8 cellular contexts compared by ENCODE assay signal in the genomic region with DNA sequence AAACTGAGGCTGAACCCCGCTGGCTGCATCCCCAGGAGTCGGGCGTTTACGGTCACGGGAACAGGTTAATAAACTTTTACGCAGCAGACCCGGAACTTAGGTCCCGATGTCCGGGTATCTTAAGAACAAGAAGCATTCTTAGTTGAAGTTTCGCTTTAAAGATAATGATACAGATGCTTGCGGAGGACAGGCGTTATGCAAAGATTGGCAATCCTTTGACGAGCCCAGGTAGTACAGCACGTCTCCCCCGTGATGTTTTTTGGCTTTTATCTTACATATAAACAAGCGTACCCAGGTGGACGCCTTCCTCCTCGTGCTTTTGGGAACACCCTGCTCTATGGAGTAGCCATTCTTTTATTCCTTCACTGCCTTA. TPM values are rescaled to one million over a fixed set of nuclear protein-coding genes. Genes with fewer than 3 reads are reported as not detected.
DNase-seq lines count a peak whose midpoint lies in the region; ATAC-seq and TF ChIP-seq lines count a peak whose summit lies in the region.

No MANE protein-coding gene starts in this region.

- no peak overlapping the region for H2AFZ ChIP-seq in HCT116 (ENCODE audit: low read depth, low read length, poor library complexity, severe bottlenecking)

- H3K9me3 ChIP-seq in HCT116 (ENCODE audit: control insufficient read depth in 1 of 2, insufficient read depth in 1 of 2, low read depth in 1 of 2, low read length in 2 of 2) (peaks cover 0 to 15% of the 10 kb centered on the region in 2 experiments; a peak in 1 of 4 replicates), skeletal muscle tissue (ENCODE audit: control insufficient read depth in 3 of 3, low read length in 3 of 3) (peaks cover 0 to 4% (median 0%) of the 10 kb centered on the region in 3 donors)

- POLR2A ChIA-PET in HCT116 (lab: Charles Lee), result no interaction called here

- CTCF ChIA-PET in HCT116 (lab: Charles Lee), result no interaction called here

- no peaks in the 10 kb centered on the region for H3K9me2 ChIP-seq in HCT116 (ENCODE audit: insufficient read depth)

- TF ChIP-seq RAD21 in HCT116 (IDR thresholded peaks at IDR 0.05; ENCODE audit: low read depth), result no peak

- no peak for ATAC-seq in HCT116
- ATAC-seq in foreskin keratinocyte, result no peak
- no peak for ATAC-seq in HG02588 (IDR thresholded peaks at IDR 0.05; ENCODE audit: unreplicated experiment)

- peak overlapping the region; percentile 98 for H3K4me2 ChIP-seq in HCT116 (ENCODE audit: low read length)

- H4K20me1 ChIP-seq in HCT116 (ENCODE audit: insufficient read depth), result no peaks in the 10 kb centered on the region

- H3K4me3 ChIP-seq in HCT116 (replicated peaks in 1 of 2; ENCODE audit: low read depth in 1 of 2, low read length in 2 of 2) (peak overlapping the region; percentile 73 to 82), skeletal muscle tissue (ENCODE audit: low read length in 3 of 3) (peak overlapping the region; percentile 75 to 94 (median 88))

- H3K9ac ChIP-seq in HCT116 (ENCODE audit: low read length), result peak overlapping the region; percentile 89
- peak overlapping the region; percentile 95 to 97 (median 96) for H3K9ac ChIP-seq in skeletal muscle tissue (ENCODE audit: low read depth in 1 of 3, low read length in 3 of 3)

- BruUV-seq in HCT116 (replicated peaks; lab: Mats Ljungman, UMichigan), result no TSS peak

- H3K79me2 ChIP-seq in HCT116 (ENCODE audit: insufficient read depth, low read length), result peaks cover 19% of the 10 kb centered on the region

- no peak for TF ChIP-seq POLR2A in HCT116 (IDR thresholded peaks at IDR 0.05; ENCODE audit: borderline replicate concordance, extremely low read depth, insufficient read depth, insufficient read length)

- peaks cover 5 to 25% of the 10 kb centered on the region in 2 experiments; a peak in 3 of 4 replicates for H3K4me1 ChIP-seq in HCT116 (ENCODE audit: control insufficient read depth in 1 of 2, insufficient read depth in 2 of 2, low read length in 2 of 2)
- H3K4me1 ChIP-seq in foreskin keratinocyte, result peaks cover 7% of the 10 kb centered on the region
- peaks cover 28 to 33% (median 29%) of the 10 kb centered on the region in 3 donors for H3K4me1 ChIP-seq in skeletal muscle tissue (ENCODE audit: control insufficient read depth in 3 of 3, insufficient read depth in 3 of 3, low read length in 3 of 3)

- no peak for TF ChIP-seq CTCF in HCT116 (IDR thresholded peaks at IDR 0.05 in 2 of 3, conservative IDR thresholded peaks at IDR 0.05 in 1 of 3; ENCODE audit: borderline replicate concordance in 1 of 3, insufficient read depth in 1 of 3, low read depth in 2 of 3, low read length in 2 of 3)
- TF ChIP-seq CTCF in VCaP (conservative IDR thresholded peaks at IDR 0.05), result no peak
- TF ChIP-seq CTCF in foreskin keratinocyte (conservative IDR thresholded peaks at IDR 0.05), result no peak

- no peaks in the 10 kb centered on the region for H3K36me3 ChIP-seq in HCT116 (ENCODE audit: control insufficient read depth in 1 of 2, insufficient read depth in 2 of 2, low read length in 2 of 2)
- peaks cover 6 to 7% (median 7%) of the 10 kb centered on the region in 3 donors for H3K36me3 ChIP-seq in skeletal muscle tissue (ENCODE audit: control insufficient read depth in 3 of 3, insufficient read depth in 3 of 3, low read length in 3 of 3)

- peak overlapping the region; percentile 72 for H3K27ac ChIP-seq in HCT116 (ENCODE audit: low read depth, low read length)
- H3K27ac ChIP-seq in VCaP, result peak overlapping the region; percentile 97
- H3K27ac ChIP-seq in foreskin keratinocyte, result peak overlapping the region; percentile 64
- H3K27ac ChIP-seq in skeletal muscle tissue (ENCODE audit: low read depth, low read length), result peak overlapping the region; percentile 90

- RAD21 ChIA-PET in HCT116 (lab: Charles Lee; ENCODE audit: low non-redundant PET in 1 of 2, low total read pairs in 2 of 2, uncharacterized antibody in 2 of 2, unreplicated experiment in 2 of 2), result no interaction called here

- H3K27me3 ChIP-seq in HCT116 (ENCODE audit: insufficient read depth, low read length) (no peaks in the 10 kb centered on the region), foreskin keratinocyte (no peaks in the 10 kb centered on the region), skeletal muscle tissue (ENCODE audit: control insufficient read depth in 3 of 3, insufficient read depth in 3 of 3, low read length in 3 of 3) (no peaks in the 10 kb centered on the region)

- intact Hi-C loops in HCT116 (cut with micrococcal nuclease), result no loop called here

- DNase-seq in HCT116 (ENCODE audit: low read depth, low spot score) (no peak), foreskin keratinocyte (no peak), COLO668 (lab: John Stamatoyannopoulos, UW; ENCODE audit: unreplicated experiment) (no peak), SHP77 treated with DMSO at 0.1 percent for 48 hours (lab: John Stamatoyannopoulos, UW) (no peak), UCSD-AML1 (lab: John Stamatoyannopoulos, UW; ENCODE audit: unreplicated experiment) (no peak)

TF ChIP-seq in HCT116, 20 proteins besides CTCF, POLR2A, EP300 and RAD21 (continues in another document):
- TF ChIP-seq ZFX (IDR thresholded peaks at IDR 0.05) (no peak), EZH2phosphoT487 (IDR thresholded peaks at IDR 0.05; ENCODE audit: borderline replicate concordance) (no peak), ZBTB33 (IDR thresholded peaks at IDR 0.05; ENCODE audit: extremely low read depth, insufficient replicate concordance, low read length) (no peak), SRF (IDR thresholded peaks at IDR 0.05; ENCODE audit: low read depth) (no peak), EGR1 (IDR thresholded peaks at IDR 0.05; ENCODE audit: low read depth) (no peak), TCF7L2 (IDR thresholded peaks at IDR 0.05; ENCODE audit: borderline replicate concordance, extremely low read depth, insufficient read depth, insufficient read length) (no peak), ZNF274 (IDR thresholded peaks at IDR 0.05; ENCODE audit: low read depth, low read length) (no peak), EZH2 (IDR thresholded peaks at IDR 0.05) (no peak), ATF3 (IDR thresholded peaks at IDR 0.05) (no peak), SP1 (IDR thresholded peaks at IDR 0.05; ENCODE audit: low read depth) (no peak), SIN3A (IDR thresholded peaks at IDR 0.05; ENCODE audit: low read depth) (no peak), CBX3 (IDR thresholded peaks at IDR 0.05; ENCODE audit: low read depth) (no peak), ELF1 (IDR thresholded peaks at IDR 0.05; ENCODE audit: borderline replicate concordance, low read depth) (no peak), FOSL1 (IDR thresholded peaks at IDR 0.05; ENCODE audit: low read depth) (no peak), MAX (IDR thresholded peaks at IDR 0.05) (no peak), POLR2AphosphoS5 (IDR thresholded peaks at IDR 0.05; ENCODE audit: low read depth, low read length) (no peak), REST (IDR thresholded peaks at IDR 0.05; ENCODE audit: low read depth) (no peak), CEBPB (IDR thresholded peaks at IDR 0.05; ENCODE audit: low read depth) (no peak)

RNA-seq across cellular contexts. Expression of gene TOLLIP, which starts 0.9 kb away (rescaled TPM):
- total RNA-seq in HCT116 (2021; ENCODE audit: unreplicated experiment) (28.5 TPM), foreskin keratinocyte (34.2 and 37.3 TPM in 2 replicates), skeletal muscle tissue (8.9 TPM)
- polyA plus RNA-seq in HCT116 (2012), result 22.6 and 39.6 TPM in 2 replicates
- polyA plus RNA-seq in foreskin keratinocyte, result 44.5 and 52.5 TPM in 2 replicates
